In the genomic region with DNA sequence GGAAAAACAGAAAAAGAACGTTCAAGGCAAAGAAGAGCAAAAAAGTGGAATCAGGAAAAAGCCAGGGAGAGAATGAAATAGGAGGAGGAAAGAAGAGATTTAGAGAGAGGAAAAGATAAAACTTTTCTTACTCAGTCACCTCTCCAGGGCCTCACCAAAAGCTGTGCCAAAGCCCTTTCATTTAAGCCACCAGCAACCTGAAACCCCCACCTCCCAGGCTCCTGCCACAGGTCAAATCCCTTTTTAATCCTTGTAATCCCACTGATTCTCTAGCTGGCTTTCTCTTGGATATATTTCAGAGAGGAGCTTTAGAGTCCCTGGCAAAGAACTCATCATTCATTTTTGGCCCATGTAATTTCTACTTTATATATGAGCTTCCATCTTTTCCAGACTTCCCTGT, we compare ENCODE assay signal across 11 cellular contexts. TPM values are rescaled to one million over a fixed set of nuclear protein-coding genes. Genes with fewer than 3 reads are reported as not detected.
A peak's percentile ranks its signal among the peaks of the same experiment; 100 is the strongest.
DNase-seq lines count a peak whose midpoint lies in the region; ATAC-seq, FAIRE-seq and TF ChIP-seq lines count a peak whose summit lies in the region.
"Had no signal": no experiment of that assay in that cellular context is flagged by ENCODE, and none has a peak within 500 bp of the region (broad histone marks: within the 10 kb centered on the region; RNA-seq: fewer than 3 reads in every experiment).

No MANE protein-coding gene starts in this region.

- no peaks in the 10 kb centered on the region for H3K79me2 ChIP-seq in parathyroid adenoma

- FAIRE-seq in D721Med (lab: Jason Lieb, UNC) = no peak
- FAIRE-seq: HTR-8/SVneo had no signal

- H3K9me3 ChIP-seq in MG63 = no peaks in the 10 kb centered on the region
- no peaks in the 10 kb centered on the region for H3K9me3 ChIP-seq in WERI-Rb-1 (ENCODE audit: severe bottlenecking)
- no peaks in the 10 kb centered on the region for H3K9me3 ChIP-seq in parathyroid adenoma (ENCODE audit: control insufficient read depth, low read length)
- no peaks in the 10 kb centered on the region for H3K9me3 ChIP-seq in gastroesophageal sphincter

- H3K36me3 ChIP-seq in MG63 (no peaks in the 10 kb centered on the region), WERI-Rb-1 (no peaks in the 10 kb centered on the region), parathyroid adenoma (ENCODE audit: control insufficient read depth, insufficient read depth, low read length) (no peaks in the 10 kb centered on the region), gastroesophageal sphincter (no peaks in the 10 kb centered on the region)

- DNase-seq in D721Med (ENCODE audit: insufficient read length, low spot score) = peak; percentile 27
- peak; percentile 15 for DNase-seq in MG63
- peak; percentile 77 for DNase-seq in WERI-Rb-1
- DNase-seq in foreskin keratinocyte = no peak
- no peak for DNase-seq in NCI-H2029 (lab: John Stamatoyannopoulos, UW)
- DNase-seq: HCEC 1CT, Right ventricle myocardium superior had no signal

- peak overlapping the region; percentile 60 for H2AFZ ChIP-seq in parathyroid adenoma

- H3K4me3 ChIP-seq in MG63 (no peak overlapping the region), WERI-Rb-1 (ENCODE audit: low read depth, low read length) (peak overlapping the region; percentile 39), parathyroid adenoma (ENCODE audit: low read depth, low read length) (no peak overlapping the region), gastroesophageal sphincter (no peak overlapping the region)

- TF ChIP-seq POLR2A in gastroesophageal sphincter (IDR thresholded peaks at IDR 0.05) = no peak

- WGBS in gastroesophageal sphincter (ENCODE audit: low coverage in 1 of 2), 2 donors = 60% methylated on average over 1 of the region's 1 CpG; no CpG with 5 or more reads in 1 of the 2 donors

- TF ChIP-seq CTCF in D721Med (IDR thresholded peaks at IDR 0.05; ENCODE audit: insufficient read depth, missing control alignments) (no peak), WERI-Rb-1 (IDR thresholded peaks at IDR 0.05; ENCODE audit: low read depth, low read length) (no peak), parathyroid adenoma (IDR thresholded peaks at IDR 0.05) (no peak), foreskin keratinocyte (conservative IDR thresholded peaks at IDR 0.05) (no peak), gastroesophageal sphincter (IDR thresholded peaks at IDR 0.05) (no peak)

- no peak for TF ChIP-seq EP300 in gastroesophageal sphincter (IDR thresholded peaks at IDR 0.05)

- no peaks in the 10 kb centered on the region for H3K27me3 ChIP-seq in MG63
- H3K27me3 ChIP-seq in WERI-Rb-1 (ENCODE audit: insufficient read depth, low read depth, severe bottlenecking) = peaks cover 2% of the 10 kb centered on the region
- H3K27me3 ChIP-seq in parathyroid adenoma (ENCODE audit: control insufficient read depth, insufficient read depth, low read length) = no peaks in the 10 kb centered on the region
- H3K27me3 ChIP-seq in foreskin keratinocyte = no peaks in the 10 kb centered on the region
- no peaks in the 10 kb centered on the region for H3K27me3 ChIP-seq in gastroesophageal sphincter

- H3K4me2 ChIP-seq in parathyroid adenoma (ENCODE audit: low read length) = no peak overlapping the region

- H3K4me1 ChIP-seq in parathyroid adenoma (no peaks in the 10 kb centered on the region), foreskin keratinocyte (peaks cover 3% of the 10 kb centered on the region), gastroesophageal sphincter (no peaks in the 10 kb centered on the region)

- ATAC-seq in foreskin keratinocyte (no peak), HG03521 (IDR thresholded peaks at IDR 0.05; ENCODE audit: unreplicated experiment) (no peak), gastroesophageal sphincter (no peak)

- H3K9ac ChIP-seq in parathyroid adenoma = no peak overlapping the region

- peak overlapping the region; percentile 62 for H3K27ac ChIP-seq in WERI-Rb-1
- H3K27ac ChIP-seq in parathyroid adenoma = no peak overlapping the region
- H3K27ac ChIP-seq in foreskin keratinocyte = no peak overlapping the region
- H3K27ac ChIP-seq in gastroesophageal sphincter = no peak overlapping the region

RNA-seq across cellular contexts. Expression of gene XIAP, which starts 25.7 kb away (rescaled TPM):
- total RNA-seq in MG63 (2014; rRNA removed; shearing (Covaris generic); ENCODE audit: low replicate concordance) = 25.6 and 55.3 TPM in 2 replicates
- total RNA-seq in foreskin keratinocyte = 24.9 and 26.0 TPM in 2 replicates
- 7.8 and 8.2 TPM in 2 replicates for polyA plus RNA-seq in foreskin keratinocyte
- total RNA-seq in gastroesophageal sphincter = 10 to 100 TPM; 34.5 to 50.4 (median 42.9) TPM

Comparison
In these comparisons a context has a peak if more than half of its experiments do, and no peak if none do; other contexts are left out.
1. DNase-seq: peak in D721Med (single experiment), MG63 (single experiment) and WERI-Rb-1 (single experiment); none in foreskin keratinocyte (0 of 2) and NCI-H2029 (single experiment).